In the genomic region with DNA sequence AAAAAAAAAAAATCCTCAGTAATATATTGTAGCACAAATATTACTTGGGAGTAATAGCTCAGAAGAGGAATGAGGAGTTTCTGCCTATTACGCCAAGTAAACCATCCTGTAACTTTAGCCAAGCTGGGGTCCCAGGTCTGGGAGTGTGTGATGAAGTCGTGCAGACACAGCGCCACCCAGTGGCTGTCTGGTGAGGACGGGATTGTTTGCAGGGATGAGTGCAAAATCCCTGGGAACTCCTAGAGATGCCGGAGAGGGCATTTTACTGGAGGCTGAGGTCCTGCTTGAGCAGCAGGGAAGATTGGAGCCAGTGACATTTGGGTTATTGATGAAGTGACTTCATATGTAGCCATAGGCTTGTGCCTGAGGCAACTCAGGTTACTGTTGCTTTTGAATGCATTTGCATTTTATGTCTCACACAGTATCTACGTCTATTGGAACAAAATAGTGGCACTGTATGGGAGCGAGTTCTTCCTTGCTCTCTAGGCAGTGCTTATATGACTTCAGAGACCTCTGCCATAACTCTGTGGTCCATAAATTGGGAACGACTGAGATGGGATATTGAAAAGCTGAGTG, we compare ENCODE assay signal across 9 cellular contexts.
DNase-seq lines count a peak whose midpoint lies in the region; FAIRE-seq and TF ChIP-seq lines count a peak whose summit lies in the region.
"Had no signal": no experiment of that assay in that cellular context is flagged by ENCODE, and none has a peak within 500 bp of the region (broad histone marks: within the 10 kb centered on the region; RNA-seq: fewer than 3 reads in every experiment).

No MANE protein-coding gene starts in this region.

- DNase-seq in Daoy (ENCODE audit: low read depth) (peak; percentile 77), H4 (ENCODE audit: low spot score) (peak; percentile 63), NCI-H1092 (lab: John Stamatoyannopoulos, UW) (peak; percentile 14), T-helper 9 cell (peak; percentile 38), brain microvascular endothelial cell (peak; percentile 62), iPS-NIHi11 (ENCODE audit: low spot score) (peak; percentile 82), GM12892 (ENCODE audit: insufficient read length) (no peak)
- DNase-seq in stimulated activated CD4-positive, alpha-beta T cell treated with anti-CD3 and anti-CD28 coated beads, Interleukin-12 subunit alpha, Interleukin-12 subunit beta, amount 100 ng/mL, for 48 hours (ENCODE audit: low read depth in 2 of 3, low spot score in 1 of 3), result peak; percentile 9 to 43 (median 22)

- FAIRE-seq in GM12892 (lab: Jason Lieb, UNC), result no peak
- FAIRE-seq: colon had no signal

- no peak overlapping the region for H3K4me3 ChIP-seq in brain microvascular endothelial cell (ENCODE audit: low read depth, low read length)

- TF ChIP-seq POLR2A in GM12892 (IDR thresholded peaks at IDR 0.05; ENCODE audit: low read depth, low read length), result no peak

- H3K27me3 ChIP-seq in brain microvascular endothelial cell (replicated peaks), result no peaks in the 10 kb centered on the region

- H3K36me3 ChIP-seq in brain microvascular endothelial cell (replicated peaks), result no peaks in the 10 kb centered on the region

- no peak overlapping the region for H3K27ac ChIP-seq in brain microvascular endothelial cell

- peak; percentile 97 for TF ChIP-seq CTCF in brain microvascular endothelial cell (IDR thresholded peaks at IDR 0.05; ENCODE audit: low read depth, low read length, missing control alignments)

- in situ Hi-C loops in brain microvascular endothelial cell (cut with HindIII; ENCODE audit: low pct_ligation_motif_present, low sequenced_read_pairs), result no loop called here
